8 cellular contexts compared by ENCODE assay signal in genomic region chr3:169147246-169148008, GRCh38.
DNase-seq lines count a peak whose midpoint lies in the region; ATAC-seq and TF ChIP-seq lines count a peak whose summit lies in the region.

No MANE protein-coding gene starts in this region.

- TF ChIP-seq POLR2A in gastrocnemius medialis (IDR thresholded peaks at IDR 0.05) = peak in 1 of 2 donors; percentile 24

- H3K27me3 ChIP-seq in brain microvascular endothelial cell (replicated peaks) = no peaks in the 10 kb centered on the region
- H3K27me3 ChIP-seq in gastrocnemius medialis = peaks cover 52 to 78% (median 71%) of the 10 kb centered on the region in 3 donors

- H3K4me1 ChIP-seq in gastrocnemius medialis = peaks cover 8 to 19% of the 10 kb centered on the region in 2 donors

- H3K27ac ChIP-seq in brain microvascular endothelial cell (peak overlapping the region; percentile 74), gastrocnemius medialis (peak overlapping the region; percentile 66 to 79 (median 72))

- ATAC-seq in gastrocnemius medialis (no peak), GM18907 (IDR thresholded peaks at IDR 0.05; ENCODE audit: unreplicated experiment) (no peak)

- TF ChIP-seq CTCF in brain microvascular endothelial cell (IDR thresholded peaks at IDR 0.05; ENCODE audit: low read depth, low read length, missing control alignments) (no peak), gastrocnemius medialis (IDR thresholded peaks at IDR 0.05 in 4 of 5, conservative IDR thresholded peaks at IDR 0.05 in 1 of 5) (no peak)

- peak; percentile 4 for DNase-seq in stimulated activated CD4-positive, alpha-beta T cell treated with anti-CD3 and anti-CD28 coated beads, Interleukin-4, amount 100 ng/mL, for 1 hour
- DNase-seq in stimulated activated CD4-positive, alpha-beta T cell treated with anti-CD3 and anti-CD28 coated beads, Interleukin-4, amount 100 ng/mL, for 4 hours = no peak
- DNase-seq in NCI-H774 (lab: John Stamatoyannopoulos, UW) (peak; percentile 34), brain microvascular endothelial cell (peak; percentile 67), gastrocnemius medialis (peak in 1 of 2 donors; percentile 8), putamen (ENCODE audit: low spot score) (no peak)

- H3K36me3 ChIP-seq in brain microvascular endothelial cell (replicated peaks) (no peaks in the 10 kb centered on the region), gastrocnemius medialis (no peaks in the 10 kb centered on the region)

- H3K4me3 ChIP-seq in brain microvascular endothelial cell (ENCODE audit: low read depth, low read length) = peak overlapping the region; percentile 76
- H3K4me3 ChIP-seq in iPS-18c (ENCODE audit: insufficient read depth, low read depth, low read length) = peak overlapping the region; percentile 67
- H3K4me3 ChIP-seq in gastrocnemius medialis = peak overlapping the region; percentile 49 to 76 (median 60)

- H3K9me3 ChIP-seq in iPS-18c (ENCODE audit: control insufficient read depth, insufficient read depth, low read length) (no peaks in the 10 kb centered on the region), gastrocnemius medialis (no peaks in the 10 kb centered on the region)

- in situ Hi-C loops in brain microvascular endothelial cell (cut with HindIII; ENCODE audit: low pct_ligation_motif_present, low sequenced_read_pairs) (no loop called here), gastrocnemius medialis (cut with MboI; ENCODE audit: low sequenced_read_pairs in 4 of 4) (loop anchor here in 3 of 4 donors (10.0 to 25.0 kb wide), 2 partner anchors 515 to 597 kb away; partner anchors contain the start of gene MECOM (in 2 of the 3))

- intact Hi-C loops in gastrocnemius medialis (cut with DNase I; ENCODE audit: low total_unique reads) = loop anchor here (1.0 to 10.0 kb wide), 2 partner anchors 516 to 617 kb away; partner anchors contain the start of genes ACTRT3, MECOM and TERC

Comparison
In these comparisons a context has a peak if more than half of its experiments do, and no peak if none do; other contexts are left out.
1. DNase-seq: peak in stimulated activated CD4-positive, alpha-beta T cell treated with anti-CD3 and anti-CD28 coated beads, Interleukin-4, amount 100 ng/mL, for 1 hour (single experiment), NCI-H774 (single experiment) and brain microvascular endothelial cell (single experiment); none in stimulated activated CD4-positive, alpha-beta T cell treated with anti-CD3 and anti-CD28 coated beads, Interleukin-4, amount 100 ng/mL, for 4 hours (0 of 2) and putamen (single experiment).
2. Peak in every context shown above with its lines, with median percentiles within 50 percentile points of each other: H3K4me3 ChIP-seq.